In the genomic region with DNA sequence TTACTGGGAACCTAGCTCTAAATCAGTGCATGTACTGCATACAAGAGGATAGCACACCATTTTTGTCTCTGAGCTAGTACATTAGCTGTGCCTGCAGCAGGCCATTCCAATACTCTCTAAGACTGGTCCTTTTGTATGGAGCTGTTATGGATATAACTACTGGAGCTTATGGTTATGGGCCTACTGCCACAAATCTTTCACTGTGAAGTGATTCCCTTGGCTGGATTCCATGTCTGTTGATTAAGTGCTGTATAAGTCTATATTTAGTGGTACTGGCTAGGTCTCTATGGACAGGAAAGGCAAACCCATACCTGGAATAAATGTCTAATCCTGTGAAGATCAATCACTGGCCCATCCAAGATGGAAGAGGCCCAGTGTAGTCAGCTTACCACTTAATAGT, we compare ENCODE assay signal across 19 cellular contexts. TPM values are rescaled to one million over a fixed set of nuclear protein-coding genes. Genes with fewer than 3 reads are reported as not detected.
DNase-seq lines count a peak whose midpoint lies in the region; ATAC-seq and TF ChIP-seq lines count a peak whose summit lies in the region.
"Had no signal": no experiment of that assay in that cellular context is flagged by ENCODE, and none has a peak within 500 bp of the region (broad histone marks: within the 10 kb centered on the region; RNA-seq: fewer than 3 reads in every experiment).

No MANE protein-coding gene starts in this region.

- TF ChIP-seq CTCF in hepatocyte (IDR thresholded peaks at IDR 0.05; ENCODE audit: poor library complexity), result no peak

- H3K4me3 ChIP-seq in hepatocyte, result no peak overlapping the region

- H3K27me3 ChIP-seq in hepatocyte, result no peaks in the 10 kb centered on the region

- H2AFZ ChIP-seq in hepatocyte, result no peak overlapping the region

- peaks cover 82% of the 10 kb centered on the region for H3K79me2 ChIP-seq in hepatocyte

- no peaks in the 10 kb centered on the region for H3K36me3 ChIP-seq in hepatocyte (replicated peaks; ENCODE audit: insufficient read depth, low read depth)

- no peaks in the 10 kb centered on the region for H3K4me1 ChIP-seq in hepatocyte (ENCODE audit: insufficient read depth)

- intact Hi-C loops in Right ventricle myocardium superior (cut with DNase I) (no loop called here), cardiac septum (cut with DNase I) (no loop called here), left ventricle myocardium superior (cut with micrococcal nuclease) (no loop called here)

- DNase-seq in Right ventricle myocardium superior (no peak), cardiac septum (ENCODE audit: low spot score) (no peak), astrocyte of the hippocampus (ENCODE audit: low read depth, low spot score) (peak; percentile 39), left ventricle myocardium superior (no peak), hepatocyte (ENCODE audit: low spot score) (no peak), T-helper 1 cell (no peak)
- DNase-seq in activated CD4-positive, alpha-beta T cell treated with anti-CD3 and anti-CD28 coated beads for 4 hours, result no peak
- DNase-seq: ACHN, AML-193, DMS153, H7, IMR-90, Kasumi-1, MM.1S, NCI-H1092 treated with DMSO at 0.1 percent for 48 hours, NCI-H1930, NCI-H524 treated with DMSO at 0.1 percent for 48 hours, SIG-M5 had no signal

- no peaks in the 10 kb centered on the region for H3K9me2 ChIP-seq in hepatocyte (replicated peaks; ENCODE audit: insufficient read depth)

- ATAC-seq in Right ventricle myocardium superior (ENCODE audit: poor library complexity) (peak; percentile 86), left ventricle myocardium superior (peak; percentile 89)

- no peak overlapping the region for H3K4me2 ChIP-seq in hepatocyte

- peaks cover 11% of the 10 kb centered on the region for H4K20me1 ChIP-seq in hepatocyte (ENCODE audit: insufficient read depth, poor library complexity, severe bottlenecking)

- H3K27ac ChIP-seq in hepatocyte, result no peak overlapping the region

- no peaks in the 10 kb centered on the region for H3K9me3 ChIP-seq in hepatocyte (ENCODE audit: low read depth)

RNA-seq across cellular contexts. Expression of a gene that starts 12.0 kb away (rescaled TPM):
- total RNA-seq in Right ventricle myocardium superior (18.4 TPM), cardiac septum (15.5 TPM), left ventricle myocardium superior (19.3 TPM), hepatocyte (29.0 and 31.0 TPM in 2 replicates)
- polyA plus RNA-seq in hepatocyte, result 3.2 and 4.6 TPM in 2 replicates
- polyA plus RNA-seq: CD14-positive monocyte had no signal
